ENCODE assay signal across 17 cellular contexts in the genomic region with DNA sequence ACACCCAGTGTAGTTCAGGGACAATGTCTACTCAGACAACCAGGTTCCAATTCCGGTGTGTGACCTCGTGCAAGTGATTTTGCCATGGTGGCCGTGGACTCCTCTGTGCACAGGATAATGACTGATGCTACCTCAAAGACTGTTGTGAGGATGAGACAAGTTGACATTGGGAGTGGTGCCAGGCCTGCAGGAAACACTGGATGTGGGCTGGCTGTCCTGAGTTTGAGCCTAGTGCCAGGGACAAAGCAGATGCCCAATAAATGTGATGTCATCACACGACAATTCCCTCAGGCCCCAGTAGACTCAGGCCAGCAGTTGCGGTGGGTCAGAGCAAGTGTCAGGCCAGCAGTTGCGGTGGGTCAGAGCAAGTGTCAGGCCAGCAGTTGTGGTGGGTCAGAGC. TPM values are rescaled to one million over a fixed set of nuclear protein-coding genes. Genes with fewer than 3 reads are reported as not detected.
A peak's percentile ranks its signal among the peaks of the same experiment; 100 is the strongest.
DNase-seq lines count a peak whose midpoint lies in the region; ATAC-seq, FAIRE-seq and TF ChIP-seq lines count a peak whose summit lies in the region.
"Had no signal": no experiment of that assay in that cellular context is flagged by ENCODE, and none has a peak within 500 bp of the region (broad histone marks: within the 10 kb centered on the region; RNA-seq: fewer than 3 reads in every experiment).

No MANE protein-coding gene starts in this region.

- no peak overlapping the region for H3K4me2 ChIP-seq in GM12878 (ENCODE audit: control insufficient read depth, insufficient read depth)

- SMC1A ChIA-PET in GM12878 (lab: Charles Lee; ENCODE audit: uncharacterized antibody, unreplicated experiment): no interaction called here

- H3K27me3 Mint-ChIP-seq in nephron progenitor cell (ENCODE audit: low read depth, poor library complexity): peaks cover 4% of the 10 kb centered on the region
- H3K27me3 Mint-ChIP-seq in stimulated activated naive B cell treated with anti-CD40 and anti-IgM and Interleukin-4, amounts not matched to agents 10 μg/mL and 1 μg/mL and 100 μg/mL, for 72 hours: peaks cover 0 to 4% of the 10 kb centered on the region in 2 donors
- H3K27me3 Mint-ChIP-seq: IgD-negative memory B cell had no signal

- intact Hi-C loops in GM12878 (cut with micrococcal nuclease; ENCODE audit: unreplicated experiment): no loop called here

- TF ChIP-seq POLR2A in GM12878 (IDR thresholded peaks at IDR 0.05; ENCODE audit: low read depth, low read length): no peak

- in situ Hi-C loops in GM12878 (cut with MboI): no loop called here

- 93% methylated on average over 6 of the region's 6 CpGs for WGBS in GM12878 (ENCODE audit: insufficient coverage, insufficient replicate concordance, low lambda C conversion rate, missing lambda C conversion rate)

- H3K9me3 Mint-ChIP-seq in nephron progenitor cell: no peaks in the 10 kb centered on the region
- no peaks in the 10 kb centered on the region for H3K9me3 Mint-ChIP-seq in stimulated activated naive B cell treated with anti-CD40 and anti-IgM and Interleukin-4, amounts not matched to agents 10 μg/mL and 1 μg/mL and 100 μg/mL, for 72 hours
- H3K9me3 Mint-ChIP-seq: CD8-positive, alpha-beta T cell; IgD-negative memory B cell had no signal

- no peaks in the 10 kb centered on the region for H3K4me1 ChIP-seq in HEK293 (ENCODE audit: control insufficient read depth, insufficient read depth, low read length)
- no peaks in the 10 kb centered on the region for H3K4me1 ChIP-seq in GM12878 (ENCODE audit: control insufficient read depth, insufficient read depth, low read length)
- H3K4me1 ChIP-seq: BE2C had no signal

- no peak overlapping the region for H3K9ac ChIP-seq in GM12878 (ENCODE audit: control insufficient read depth, insufficient read depth, low read length)

- no peak for TF ChIP-seq RAD21 in GM12878 (IDR thresholded peaks at IDR 0.05; ENCODE audit: insufficient read depth, low read depth, low read length)

- no peaks in the 10 kb centered on the region for H3K4me1 Mint-ChIP-seq in nephron progenitor cell
- H3K4me1 Mint-ChIP-seq in stimulated activated naive B cell treated with anti-CD40 and anti-IgM and Interleukin-4, amounts not matched to agents 10 μg/mL and 1 μg/mL and 100 μg/mL, for 72 hours: peaks cover 0 to 8% of the 10 kb centered on the region in 2 donors

- no peaks in the 10 kb centered on the region for H3K79me2 ChIP-seq in GM12878 (ENCODE audit: control insufficient read depth, insufficient read depth, low read length)

- peak overlapping the region; percentile 81 for H3K27ac Mint-ChIP-seq in nephron progenitor cell
- peak overlapping the region; percentile 77 for H3K27ac Mint-ChIP-seq in stimulated activated naive B cell treated with anti-CD40 and anti-IgM and Interleukin-4, amounts not matched to agents 10 μg/mL and 1 μg/mL and 100 μg/mL, for 72 hours
- H3K27ac Mint-ChIP-seq: CD8-positive, alpha-beta T cell; IgD-negative memory B cell had no signal

- CTCF ChIA-PET in HEK293 (lab: Yijun Ruan, JAX): interaction anchor here (1.0 kb wide), 1 partner anchor 33 kb away, joined by 5 read pairs; no protein-coding TSS in a partner anchor
- CTCF ChIA-PET in GM12878 (lab: Yijun Ruan, JAX): no interaction called here

- TF ChIP-seq EP300 in GM12878 (IDR thresholded peaks at IDR 0.05; ENCODE audit: borderline replicate concordance in 1 of 2, control insufficient read depth in 1 of 2, low read depth in 2 of 2, low read length in 2 of 2): no peak

- H3K9me3 ChIP-seq in HEK293 (ENCODE audit: control insufficient read depth, insufficient read depth, low read depth, low read length): no peaks in the 10 kb centered on the region
- H3K9me3 ChIP-seq in GM12878 (replicated peaks; ENCODE audit: control insufficient read depth, insufficient read depth, low read length): no peaks in the 10 kb centered on the region
- H3K9me3 ChIP-seq: BE2C had no signal

- no peaks in the 10 kb centered on the region for H4K20me1 ChIP-seq in GM12878 (ENCODE audit: control insufficient read depth, insufficient read depth)

- no peaks in the 10 kb centered on the region for H3K27me3 ChIP-seq in GM12878 (replicated peaks in 1 of 2; ENCODE audit: control insufficient read depth in 2 of 2, insufficient read depth in 2 of 2, low read length in 1 of 2)
- H3K27me3 ChIP-seq: BE2C had no signal

- no peak overlapping the region for H2AFZ ChIP-seq in GM12878 (ENCODE audit: control insufficient read depth, low read depth, low read length)

- TSS peak; percentile 6 for BruUV-seq in GM12878 (replicated peaks; lab: Mats Ljungman, UMichigan)

- DNase-seq in GM12878 (ENCODE audit: low read depth, low spot score) (no peak), nephron progenitor cell (no peak), dedifferentiated amniotic fluid mesenchymal stem cell (ENCODE audit: extremely low spot score) (no peak)
- DNase-seq in stimulated activated naive B cell treated with anti-CD40 and anti-IgM and Interleukin-4, amounts not matched to agents 10 μg/mL and 1 μg/mL and 100 μg/mL, for 72 hours: no peak
- DNase-seq: BE2C; CD8-positive, alpha-beta T cell; H7; MM.1S; NCI-H1105; NCI-H1694; NCI-H510A treated with DMSO at 0.1 percent for 48 hours had no signal

- H3K4me3 ChIP-seq in HEK293 (ENCODE audit: low read depth, low read length): no peak overlapping the region
- no peak overlapping the region for H3K4me3 ChIP-seq in GM12878

- no peak overlapping the region for H3K4me3 Mint-ChIP-seq in nephron progenitor cell
- no peak overlapping the region for H3K4me3 Mint-ChIP-seq in stimulated activated naive B cell treated with anti-CD40 and anti-IgM and Interleukin-4, amounts not matched to agents 10 μg/mL and 1 μg/mL and 100 μg/mL, for 72 hours
- H3K4me3 Mint-ChIP-seq: CD8-positive, alpha-beta T cell; IgD-negative memory B cell had no signal

- H3K36me3 Mint-ChIP-seq in nephron progenitor cell (ENCODE audit: low read depth): peaks cover 52% of the 10 kb centered on the region
- peaks cover 47 to 66% of the 10 kb centered on the region in 2 donors for H3K36me3 Mint-ChIP-seq in stimulated activated naive B cell treated with anti-CD40 and anti-IgM and Interleukin-4, amounts not matched to agents 10 μg/mL and 1 μg/mL and 100 μg/mL, for 72 hours

- H3K36me3 ChIP-seq in HEK293 (ENCODE audit: control insufficient read depth in 2 of 2, insufficient read depth in 1 of 2, low read length in 2 of 2) (peaks cover 93 to 94% of the 10 kb centered on the region in 2 experiments), GM12878 (ENCODE audit: control insufficient read depth in 2 of 2, insufficient read depth in 2 of 2, low read length in 1 of 2) (peaks cover 6 to 31% of the 10 kb centered on the region in 2 experiments)

- FAIRE-seq in GM12878 (lab: Jason Lieb, UNC): no peak

- no peak for ATAC-seq in GM12878
- no peak for ATAC-seq in stimulated activated naive B cell treated with anti-CD40 and anti-IgM and Interleukin-4, amounts not matched to agents 10 μg/mL and 1 μg/mL and 100 μg/mL, for 72 hours (replicated peaks)
- no peak for ATAC-seq in HG03457 (IDR thresholded peaks at IDR 0.05; ENCODE audit: unreplicated experiment)
- ATAC-seq in activated CD4-positive, CD25-positive, alpha-beta regulatory T cell treated with anti-CD3 and anti-CD28 coated beads, Interleukin-2, amount 50 U/mL, for 24 hours: no peak
- ATAC-seq: CD8-positive, alpha-beta T cell had no signal

- RAD21 ChIA-PET in GM12878 (lab: Charles Lee; ENCODE audit: unreplicated experiment): no interaction called here

- POLR2A ChIA-PET in HEK293 (lab: Yijun Ruan, JAX): no interaction called here
- POLR2A ChIA-PET in GM12878 (lab: Charles Lee): no interaction called here

- TF ChIP-seq CTCF in HEK293 (tag by site-specific recombination; IDR thresholded peaks at IDR 0.05) (no peak), GM12878 (IDR thresholded peaks at IDR 0.05 in 2 of 3, conservative IDR thresholded peaks at IDR 0.05 in 1 of 3; ENCODE audit: control insufficient read depth in 2 of 3, extremely low read depth in 1 of 3, insufficient read depth in 1 of 3, low read depth in 3 of 3, low read length in 3 of 3) (no peak), nephron progenitor cell (IDR thresholded peaks at IDR 0.05) (no peak)

- H3K27ac ChIP-seq in HEK293 (ENCODE audit: extremely low read depth, low read depth, low read length) (no peak overlapping the region), GM12878 (ENCODE audit: control insufficient read depth, insufficient read depth) (no peak overlapping the region)

RNA-seq across cellular contexts. Expression of gene SCN1B, which starts 6.2 kb away (rescaled TPM):
- total RNA-seq in GM12878 (2013; cell fraction: nucleolus; rRNA removed): 0.50 and 0.73 TPM in 2 replicates
- total RNA-seq in GM12878 (2014; rRNA removed) (0.06 and 0.16 TPM in 2 replicates), GM12878 (2014; rRNA removed; fragmentation: Illumina TruSeq; extraction: Trizol) (0.04 TPM in 1 of 2 replicates, not detected in the other), GM12878 (2021) (0.27 and 0.33 TPM in 2 replicates)
- 0.07 TPM for polyA plus RNA-seq in GM12878 (2011; ENCODE audit: low read depth)
- polyA plus RNA-seq in GM12878 (2011; rRNA removed) (0.04 and 0.11 TPM in 2 replicates), GM12878 (2014; fragmentation: Illumina TruSeq; extraction: Trizol) (0.13 and 0.62 TPM in 2 replicates), GM12878 (2014; fragmentation: Nextera tagmentation; extraction: Ambion mirVana) (not detected), GM12878 (2014; rRNA removed) (0.34 and 0.54 TPM in 2 replicates), GM12878 (2016; fragmentation: Nextera tagmentation; extraction: Ambion mirVana) (under 1 TPM in 1 of 2 experiments, not detected in 1; 0.08 TPM)
- polyA plus RNA-seq in GM12878 (2011; cell fraction: cytosol; rRNA removed): 0.09 and 0.15 TPM in 2 replicates
- polyA plus RNA-seq in GM12878 (2011; cell fraction: nucleus; rRNA removed): 0.79 and 0.83 TPM in 2 replicates
- polyA plus RNA-seq in GM12878 (2012): 0.15 and 0.16 TPM in 2 replicates
- polyA minus RNA-seq in GM12878 (2011; rRNA and poly(A)+ RNA removed): 0.07 and 0.26 TPM in 2 replicates
- not detected in 2 replicates for polyA minus RNA-seq in GM12878 (2011; cell fraction: cytosol; rRNA and poly(A)+ RNA removed)
- 0.12 and 0.29 TPM in 2 replicates for polyA minus RNA-seq in GM12878 (2011; cell fraction: nucleus; rRNA and poly(A)+ RNA removed)
- polyA plus RNA-seq: IgD-negative memory B cell had no signal

RNA-seq across cellular contexts. Expression of gene HPN, which starts 17.4 kb away (rescaled TPM):
- total RNA-seq in GM12878 (2013; cell fraction: nucleolus; rRNA removed): not detected in 2 replicates
- total RNA-seq in GM12878 (2014; rRNA removed) (not detected in 2 replicates), GM12878 (2014; rRNA removed; fragmentation: Illumina TruSeq; extraction: Trizol) (not detected in 2 replicates), GM12878 (2021) (0.13 and 0.21 TPM in 2 replicates)
- not detected for polyA plus RNA-seq in GM12878 (2011; ENCODE audit: low read depth)
- polyA plus RNA-seq in GM12878 (2011; rRNA removed) (not detected in 2 replicates), GM12878 (2014; fragmentation: Illumina TruSeq; extraction: Trizol) (not detected in 2 replicates), GM12878 (2014; fragmentation: Nextera tagmentation; extraction: Ambion mirVana) (not detected), GM12878 (2014; rRNA removed) (0.16 TPM in 1 of 2 replicates, not detected in the other), GM12878 (2016; fragmentation: Nextera tagmentation; extraction: Ambion mirVana) (under 1 TPM in 1 of 2 experiments, not detected in 1; 0.35 TPM)
- polyA plus RNA-seq in GM12878 (2011; cell fraction: cytosol; rRNA removed): not detected in 2 replicates
- polyA plus RNA-seq in GM12878 (2011; cell fraction: nucleus; rRNA removed): 0.12 TPM in 1 of 2 replicates, not detected in the other
- not detected in 2 replicates for polyA plus RNA-seq in GM12878 (2012)
- not detected in 2 replicates for polyA minus RNA-seq in GM12878 (2011; rRNA and poly(A)+ RNA removed)
- not detected in 2 replicates for polyA minus RNA-seq in GM12878 (2011; cell fraction: cytosol; rRNA and poly(A)+ RNA removed)
- not detected in 2 replicates for polyA minus RNA-seq in GM12878 (2011; cell fraction: nucleus; rRNA and poly(A)+ RNA removed)
- total RNA-seq: CD8-positive, alpha-beta T cell; HT1080 had no signal
- polyA plus RNA-seq: AG04450, IgD-negative memory B cell had no signal

RNA-seq across cellular contexts. Expression of gene GRAMD1A, which starts 24.0 kb away (rescaled TPM):
- total RNA-seq in GM12878 (2013; cell fraction: nucleolus; rRNA removed): 208 and 225 TPM in 2 replicates
- total RNA-seq in GM12878 (2014; rRNA removed) (36.1 and 41.9 TPM in 2 replicates), GM12878 (2014; rRNA removed; fragmentation: Illumina TruSeq; extraction: Trizol) (14.8 and 16.9 TPM in 2 replicates), GM12878 (2021) (69.1 and 71.0 TPM in 2 replicates)
- 20.0 TPM for polyA plus RNA-seq in GM12878 (2011; ENCODE audit: low read depth)
- polyA plus RNA-seq in GM12878 (2011; rRNA removed) (32.2 and 60.8 TPM in 2 replicates), GM12878 (2014; fragmentation: Illumina TruSeq; extraction: Trizol) (21.9 and 32.7 TPM in 2 replicates), GM12878 (2014; fragmentation: Nextera tagmentation; extraction: Ambion mirVana) (1 to 10 TPM in 1 of 2 experiments, under 1 TPM in 1; 0.79 to 2.0 TPM), GM12878 (2014; rRNA removed) (73.6 and 79.8 TPM in 2 replicates), GM12878 (2016; fragmentation: Nextera tagmentation; extraction: Ambion mirVana) (10 to 100 TPM; 22.1 to 37.9 TPM)
- polyA plus RNA-seq in GM12878 (2011; cell fraction: cytosol; rRNA removed): 67.4 and 69.1 TPM in 2 replicates
- 169 and 199 TPM in 2 replicates for polyA plus RNA-seq in GM12878 (2011; cell fraction: nucleus; rRNA removed)
- polyA plus RNA-seq in GM12878 (2012): 48.1 and 61.6 TPM in 2 replicates
- polyA minus RNA-seq in GM12878 (2011; rRNA and poly(A)+ RNA removed): 47.9 and 85.8 TPM in 2 replicates
- polyA minus RNA-seq in GM12878 (2011; cell fraction: cytosol; rRNA and poly(A)+ RNA removed): 31.1 and 31.4 TPM in 2 replicates
- 29.5 and 41.4 TPM in 2 replicates for polyA minus RNA-seq in GM12878 (2011; cell fraction: nucleus; rRNA and poly(A)+ RNA removed)

Comparison
In these comparisons a context has a peak if more than half of its experiments do, and no peak if none do; other contexts are left out.
1. Of the 9 proteins assayed by ChIP-seq in both HEK293 and GM12878: peak only in HEK293: ATF2; only in GM12878: none; in both: none; in neither: 8.